ENCODE assay signal across 27 cellular contexts in the genomic region with DNA sequence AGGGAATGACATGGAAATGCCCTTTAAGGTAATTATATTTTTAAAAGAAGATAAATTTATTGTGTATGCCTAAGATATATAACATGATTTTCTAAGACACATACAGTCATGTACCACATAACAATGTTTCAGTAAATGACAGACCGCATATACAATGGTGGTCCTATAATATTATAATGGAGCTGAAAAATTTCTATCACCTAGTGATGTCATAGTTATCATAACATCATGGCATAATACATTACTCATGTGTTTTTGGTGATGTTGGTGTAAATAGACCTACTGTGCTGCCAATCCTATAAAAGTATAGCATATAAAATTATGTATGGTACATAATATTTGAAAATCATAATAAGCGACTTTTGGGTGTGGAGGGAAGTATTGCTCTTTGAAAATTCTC.
"Had no signal": no experiment of that assay in that cellular context is flagged by ENCODE, and none has a peak within 500 bp of the region (broad histone marks: within the 10 kb centered on the region; RNA-seq: fewer than 3 reads in every experiment).

No MANE protein-coding gene starts in this region.

- H3K27me3 ChIP-seq: stomach, suprapubic skin, testis, thyroid gland, tibial artery, tibial nerve, transverse colon, upper lobe of left lung, uterus, vagina had no signal

- H3K4me3 ChIP-seq: stomach, suprapubic skin, testis, thoracic aorta, thyroid gland, tibial artery, tibial nerve, transverse colon, upper lobe of left lung, upper lobe of right lung, uterus, vagina had no signal

- FAIRE-seq: urothelium cell line had no signal

- H3K36me3 ChIP-seq: stomach, suprapubic skin, thoracic aorta, thyroid gland, tibial artery, tibial nerve, transverse colon, upper lobe of left lung, upper lobe of right lung, uterus, vagina had no signal

- ATAC-seq: stimulated activated effector memory CD8-positive, alpha-beta T cell treated with anti-CD3 and anti-CD28 coated beads, Interleukin-12 subunit alpha, Interleukin-12 subunit beta, amount 100 ng/mL, for 72 hours; stimulated activated memory B cell treated with anti-CD40 and anti-IgM and Interleukin-4, amounts not matched to agents 10 μg/mL and 1 μg/mL and 100 μg/mL, for 72 hours; stimulated activated naive B cell treated with anti-CD40 and anti-IgM and Interleukin-4, amounts not matched to agents 10 μg/mL and 1 μg/mL and 100 μg/mL, for 72 hours; stimulated activated naive CD8-positive, alpha-beta T cell treated with anti-CD3 and anti-CD28 coated beads, Interleukin-15, amount 100 ng/mL, for 72 hours; stimulated activated naive CD8-positive, alpha-beta T cell treated with anti-CD3 and anti-CD28 coated beads, Interleukin-15, Interleukin-2, amounts not matched to agents 100 U/mL and 50 U/mL, for 24 hours; upper lobe of right lung had no signal

- H3K27ac ChIP-seq: stomach, suprapubic skin, testis, thoracic aorta, thyroid gland, tibial artery, transverse colon, upper lobe of left lung, upper lobe of right lung, uterus, vagina had no signal

- DNase-seq: stimulated activated CD4-positive, alpha-beta T cell treated with anti-CD3 and anti-CD28 coated beads, Interleukin-2, amount 100 ng/mL, for 48 hours; stimulated activated CD4-positive, alpha-beta T cell treated with anti-CD3 and anti-CD28 coated beads, Interleukin-4, amount 100 ng/mL, for 1 hour; stimulated activated CD4-positive, alpha-beta T cell treated with anti-CD3 and anti-CD28 coated beads, Interleukin-4, amount 100 ng/mL, for 24 hours; stimulated activated CD4-positive, alpha-beta T cell treated with anti-CD3 and anti-CD28 coated beads, Interleukin-4, amount 100 ng/mL, for 4 hours; stimulated activated CD8-positive, alpha-beta memory T cell treated with anti-CD3 and anti-CD28 coated beads, Interleukin-4, amount 100 ng/mL, for 48 hours; stimulated activated naive B cell treated with anti-CD40 and anti-IgM and Interleukin-4, amounts not matched to agents 10 μg/mL and 1 μg/mL and 100 μg/mL, for 72 hours; stimulated activated naive CD4-positive, alpha-beta T cell; stimulated activated naive CD4-positive, alpha-beta T cell treated with Interleukin-2 at 50 U/mL for 16 hours; stimulated activated naive CD8-positive, alpha-beta T cell treated with anti-CD3 and anti-CD28 coated beads, Interleukin-15, amount 100 ng/mL, for 72 hours; stimulated activated naive CD8-positive, alpha-beta T cell treated with anti-CD3 and anti-CD28 coated beads, Interleukin-15, Interleukin-2, amounts not matched to agents 100 U/mL and 50 U/mL, for 24 hours; stomach; substantia nigra; testis; thyroid gland; tibial artery; transverse colon; trophoblast cell; upper lobe of left lung; upper lobe of right lung; uterus had no signal

- H3K9me3 ChIP-seq: stomach, suprapubic skin, testis, thoracic aorta, thyroid gland, tibial artery, tibial nerve, transverse colon, upper lobe of left lung, upper lobe of right lung, uterus, vagina had no signal

- H3K4me1 ChIP-seq: stomach, suprapubic skin, testis, thyroid gland, tibial artery, transverse colon, upper lobe of left lung, upper lobe of right lung, uterus, vagina had no signal
